Comparison of ENCODE assay signal across 8 cellular contexts in the genomic region with DNA sequence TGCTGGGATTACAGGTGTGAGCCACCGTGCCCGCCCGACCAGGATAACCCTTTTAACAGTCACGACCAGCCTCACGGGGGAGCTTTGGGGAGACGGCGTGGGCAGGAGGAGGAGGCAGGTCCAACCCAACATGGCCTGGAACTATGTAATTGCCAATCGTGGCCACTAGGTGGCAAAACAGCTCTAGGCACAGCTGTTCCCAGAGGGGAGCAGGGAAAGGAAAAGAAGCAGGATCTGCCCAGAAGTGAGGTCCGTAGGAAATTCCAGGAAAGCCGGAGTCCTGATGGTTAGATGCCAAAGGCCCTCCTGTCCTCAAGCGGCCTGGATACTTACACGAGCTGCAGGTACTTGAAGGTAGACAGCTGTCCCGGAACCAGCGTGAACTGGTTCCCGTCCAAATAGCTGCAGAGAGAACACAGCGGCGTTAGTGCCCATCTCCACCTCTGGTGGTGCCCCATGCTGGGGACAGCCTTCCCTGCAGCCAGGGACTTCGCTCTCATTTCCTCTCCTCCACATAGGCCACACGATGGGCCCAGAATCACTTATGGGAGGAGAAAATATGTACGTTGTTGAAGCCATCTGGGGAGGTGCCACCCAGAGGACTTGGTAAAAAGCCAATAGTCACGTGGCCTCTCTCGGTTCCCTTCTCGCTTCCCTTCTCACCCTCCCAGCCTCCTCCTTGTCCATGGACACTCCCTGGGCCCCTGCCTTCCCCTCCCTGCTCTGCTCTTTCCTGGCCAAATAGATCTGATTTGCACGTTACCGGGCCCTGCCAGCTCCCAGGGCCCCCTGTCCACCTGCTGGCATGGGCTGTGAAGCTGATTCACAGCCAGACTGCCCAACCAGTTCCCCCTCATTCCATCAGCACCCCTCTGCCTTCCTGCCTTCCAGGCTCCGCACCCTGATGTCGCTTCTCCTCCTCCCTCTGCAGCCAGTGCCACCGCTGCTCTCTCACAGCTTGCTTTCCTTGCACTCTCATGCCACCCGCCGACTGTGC.
A peak's percentile ranks its signal among the peaks of the same experiment; 100 is the strongest.
DNase-seq lines count a peak whose midpoint lies in the region; ATAC-seq and TF ChIP-seq lines count a peak whose summit lies in the region.

No MANE protein-coding gene starts in this region.

- H3K9me3 Mint-ChIP-seq in neural progenitor cell: no peaks in the 10 kb centered on the region
- no peaks in the 10 kb centered on the region for H3K9me3 Mint-ChIP-seq in stimulated activated naive CD8-positive, alpha-beta T cell treated with anti-CD3 and anti-CD28 coated beads, Interleukin-15, amount 100 ng/mL, for 72 hours

- H3K4me2 ChIP-seq in PC-9: peak overlapping the region; percentile 86
- peak overlapping the region; percentile 53 for H3K4me2 ChIP-seq in neural progenitor cell

- intact Hi-C loops in PC-9 (cut with micrococcal nuclease; ENCODE audit: unreplicated experiment): loop anchor here (1.0 to 5.0 kb wide), 5 partner anchors 35 to 660 kb away; a partner anchor contains a TSS

- H3K27me3 Mint-ChIP-seq in neural progenitor cell (ENCODE audit: insufficient read depth, low read depth): peaks cover 10% of the 10 kb centered on the region
- H3K27me3 Mint-ChIP-seq in stimulated activated naive CD8-positive, alpha-beta T cell treated with anti-CD3 and anti-CD28 coated beads, Interleukin-15, amount 100 ng/mL, for 72 hours: peaks cover 28% of the 10 kb centered on the region

- H3K27me3 ChIP-seq in PC-9 (ENCODE audit: insufficient read depth, low read depth) (no peaks in the 10 kb centered on the region), neural progenitor cell (no peaks in the 10 kb centered on the region)

- CTCF ChIA-PET in PC-9 (lab: Charles Lee): interaction anchor here (0.6 to 2.1 kb wide), 9 partner anchors 10 to 698 kb away, joined by 3 to 13 read pairs (median 3); no protein-coding TSS in a partner anchor

- no TSS peak for BruUV-seq in PC-9 (replicated peaks; lab: Mats Ljungman, UMichigan)

- H3K36me3 ChIP-seq in PC-9 (ENCODE audit: low read depth) (no peaks in the 10 kb centered on the region), neural progenitor cell (no peaks in the 10 kb centered on the region)

- H3K4me1 Mint-ChIP-seq in neural progenitor cell: peaks cover 23% of the 10 kb centered on the region
- peaks cover 20% of the 10 kb centered on the region for H3K4me1 Mint-ChIP-seq in stimulated activated naive CD8-positive, alpha-beta T cell treated with anti-CD3 and anti-CD28 coated beads, Interleukin-15, amount 100 ng/mL, for 72 hours

- H3K4me3 ChIP-seq in PC-9 (peak overlapping the region; percentile 52; the same call in 1 of the 2 replicates), fibroblast of villous mesenchyme (ENCODE audit: low read depth, low read length) (peak overlapping the region; percentile 45), neural progenitor cell (no peak overlapping the region)

- H3F3A ChIP-seq in PC-9 (ENCODE audit: insufficient read depth, low read depth) (no peaks in the 10 kb centered on the region), neural progenitor cell (ENCODE audit: low read depth) (peaks cover 2% of the 10 kb centered on the region)

- H2AFZ ChIP-seq in PC-9 (peak overlapping the region; percentile 72), neural progenitor cell (replicated peaks) (peak overlapping the region; percentile 95)

- H3K4me3 Mint-ChIP-seq in neural progenitor cell: no peak overlapping the region
- H3K4me3 Mint-ChIP-seq in stimulated activated naive CD8-positive, alpha-beta T cell treated with anti-CD3 and anti-CD28 coated beads, Interleukin-15, amount 100 ng/mL, for 72 hours: peak overlapping the region; percentile 49 to 52

- H3K27ac Mint-ChIP-seq in neural progenitor cell: no peak overlapping the region
- peak overlapping the region in 1 of 2 donors; percentile 15 for H3K27ac Mint-ChIP-seq in stimulated activated naive CD8-positive, alpha-beta T cell treated with anti-CD3 and anti-CD28 coated beads, Interleukin-15, amount 100 ng/mL, for 72 hours

- H3K9me2 ChIP-seq in PC-9 (ENCODE audit: insufficient read depth): no peaks in the 10 kb centered on the region

- DNase-seq in CD1c-positive myeloid dendritic cell (ENCODE audit: extremely low spot score) (peak; percentile 87), KG1 (lab: John Stamatoyannopoulos, UW) (peak; percentile 68), PC-9 (peak; percentile 75 to 79), activated T-helper 1 cell treated with Interleukin-2 at 50 U/mL for 16 hours (ENCODE audit: low read depth) (peak; percentile 46), fibroblast of villous mesenchyme (ENCODE audit: low read depth) (peak; percentile 72), neural progenitor cell (ENCODE audit: low spot score) (peak; percentile 89)
- peak; percentile 74 to 75 for DNase-seq in stimulated activated naive CD8-positive, alpha-beta T cell treated with anti-CD3 and anti-CD28 coated beads, Interleukin-15, amount 100 ng/mL, for 72 hours

- POLR2A ChIA-PET in PC-9 (lab: Charles Lee; ENCODE audit: unreplicated experiment): interaction anchor here (0.6 kb wide), 2 partner anchors 36 to 405 kb away, joined by 4 to 6 read pairs; no protein-coding TSS in a partner anchor

- H3K4me1 ChIP-seq in PC-9 (replicated peaks; ENCODE audit: insufficient read depth) (peaks cover 13% of the 10 kb centered on the region), neural progenitor cell (peaks cover 1% of the 10 kb centered on the region)

- H3K79me2 ChIP-seq in PC-9 (ENCODE audit: low read depth): no peaks in the 10 kb centered on the region
- H3K79me2 ChIP-seq in neural progenitor cell (ENCODE audit: low read depth): no peaks in the 10 kb centered on the region

- H3K9ac ChIP-seq in neural progenitor cell: no peak overlapping the region

- TF ChIP-seq CTCF in PC-9 (conservative IDR thresholded peaks at IDR 0.05) (peak; percentile 85), fibroblast of villous mesenchyme (IDR thresholded peaks at IDR 0.05; ENCODE audit: insufficient read depth, low read depth, low read length) (peak; percentile 87), neural progenitor cell (IDR thresholded peaks at IDR 0.05) (peak; percentile 92)

- no peaks in the 10 kb centered on the region for H4K20me1 ChIP-seq in PC-9 (ENCODE audit: insufficient read depth)
- H4K20me1 ChIP-seq in neural progenitor cell (ENCODE audit: low read depth): no peaks in the 10 kb centered on the region

- no peaks in the 10 kb centered on the region for H3K36me3 Mint-ChIP-seq in neural progenitor cell

- H3K9me3 ChIP-seq in PC-9 (ENCODE audit: insufficient read depth, low read depth) (no peaks in the 10 kb centered on the region), neural progenitor cell (ENCODE audit: low read depth) (no peaks in the 10 kb centered on the region)

- ATAC-seq in GM21381 (IDR thresholded peaks at IDR 0.05; ENCODE audit: unreplicated experiment): peak; percentile 73
- peak; percentile 87 for ATAC-seq in stimulated activated naive CD8-positive, alpha-beta T cell treated with anti-CD3 and anti-CD28 coated beads, Interleukin-15, amount 100 ng/mL, for 72 hours

- 0 out of 2 replicates have a peak overlapping the region, but pooled peaks have one; percentile 41 for H3K27ac ChIP-seq in PC-9
- H3K27ac ChIP-seq in neural progenitor cell: no peak overlapping the region
